ENCODE assay signal across 13 cellular contexts in genomic region chr7:27965650-27966049, GRCh38.
"Had no signal": no experiment of that assay in that cellular context is flagged by ENCODE, and none has a peak within 500 bp of the region (broad histone marks: within the 10 kb centered on the region; RNA-seq: fewer than 3 reads in every experiment).

No MANE protein-coding gene starts in this region.

- H3K27ac ChIP-seq: body of pancreas, sigmoid colon, spleen, thyroid gland had no signal

- H3K27me3 Mint-ChIP-seq: activated CD4-positive, alpha-beta T cell treated with anti-CD3 and anti-CD28 coated beads for 36 hours; memory B cell had no signal

- H3K27ac Mint-ChIP-seq: activated CD4-positive, alpha-beta T cell treated with anti-CD3 and anti-CD28 coated beads for 36 hours; activated naive CD8-positive, alpha-beta T cell treated with anti-CD3 and anti-CD28 coated beads, Interleukin-2, amount 10 ng/mL, durations not matched to agents 7 days and 5 days; activated T-helper 1 cell treated with anti-CD3 and anti-CD28 coated beads, Interleukin-12 subunit alpha, Interleukin-12 subunit beta, Interleukin-2, Interleukin-4 antibody, amounts not matched to agents 30 ng/mL and 10 ng/mL and 1 ng/mL, durations not matched to agents 14 hours and 24 hours and 36 hours; memory B cell; T-helper 2 cell treated with Interferon-gamma antibody and Interleukin-4, amounts not matched to agents 5 μg/mL and 100 μg/mL, for 36 hours; WTC11 had no signal

- H3K36me3 ChIP-seq: sigmoid colon, thyroid gland had no signal

- H3K27me3 ChIP-seq: body of pancreas, sigmoid colon, spleen, thyroid gland had no signal

- H3K4me3 ChIP-seq: body of pancreas, sigmoid colon, spleen, thyroid gland had no signal

- H3K36me3 Mint-ChIP-seq: activated naive CD8-positive, alpha-beta T cell treated with anti-CD3 and anti-CD28 coated beads, Interleukin-2, amount 10 ng/mL, durations not matched to agents 7 days and 5 days; WTC11 had no signal

- ATAC-seq: activated CD4-positive, alpha-beta T cell treated with anti-CD3 and anti-CD28 coated beads for 36 hours; body of pancreas; WTC11 had no signal

- H3K9me3 ChIP-seq: body of pancreas, sigmoid colon, spleen, thyroid gland had no signal

- DNase-seq: activated CD4-positive, alpha-beta T cell treated with anti-CD3 and anti-CD28 coated beads for 36 hours; activated CD4-positive, alpha-beta T cell treated with anti-CD3 and anti-CD28 coated beads, Interleukin-2, amount 50 U/mL, for 48 hours; activated naive CD8-positive, alpha-beta T cell treated with anti-CD3 and anti-CD28 coated beads, Interleukin-2, amount 10 ng/mL, durations not matched to agents 7 days and 5 days; activated T-cell treated with anti-CD3 and anti-CD28 coated beads for 4 hours; body of pancreas; sigmoid colon; spleen; stimulated activated naive CD4-positive, alpha-beta T cell; thyroid gland had no signal

- H3K9me3 Mint-ChIP-seq: activated naive CD8-positive, alpha-beta T cell treated with anti-CD3 and anti-CD28 coated beads, Interleukin-2, amount 10 ng/mL, durations not matched to agents 7 days and 5 days; activated T-helper 1 cell treated with anti-CD3 and anti-CD28 coated beads, Interleukin-12 subunit alpha, Interleukin-12 subunit beta, Interleukin-2, Interleukin-4 antibody, amounts not matched to agents 30 ng/mL and 10 ng/mL and 1 ng/mL, durations not matched to agents 14 hours and 24 hours and 36 hours; memory B cell; T-helper 2 cell treated with Interferon-gamma antibody and Interleukin-4, amounts not matched to agents 5 μg/mL and 100 μg/mL, for 36 hours; WTC11 had no signal

- H3K4me3 Mint-ChIP-seq: activated CD4-positive, alpha-beta T cell treated with anti-CD3 and anti-CD28 coated beads for 36 hours; activated naive CD8-positive, alpha-beta T cell treated with anti-CD3 and anti-CD28 coated beads, Interleukin-2, amount 10 ng/mL, durations not matched to agents 7 days and 5 days; activated T-helper 1 cell treated with anti-CD3 and anti-CD28 coated beads, Interleukin-12 subunit alpha, Interleukin-12 subunit beta, Interleukin-2, Interleukin-4 antibody, amounts not matched to agents 30 ng/mL and 10 ng/mL and 1 ng/mL, durations not matched to agents 14 hours and 24 hours and 36 hours; memory B cell; T-helper 2 cell treated with Interferon-gamma antibody and Interleukin-4, amounts not matched to agents 5 μg/mL and 100 μg/mL, for 36 hours; WTC11 had no signal

- H3K4me1 Mint-ChIP-seq: activated naive CD8-positive, alpha-beta T cell treated with anti-CD3 and anti-CD28 coated beads, Interleukin-2, amount 10 ng/mL, durations not matched to agents 7 days and 5 days; WTC11 had no signal
